Comparison of ENCODE assay signal across 23 cellular contexts in the genomic region with DNA sequence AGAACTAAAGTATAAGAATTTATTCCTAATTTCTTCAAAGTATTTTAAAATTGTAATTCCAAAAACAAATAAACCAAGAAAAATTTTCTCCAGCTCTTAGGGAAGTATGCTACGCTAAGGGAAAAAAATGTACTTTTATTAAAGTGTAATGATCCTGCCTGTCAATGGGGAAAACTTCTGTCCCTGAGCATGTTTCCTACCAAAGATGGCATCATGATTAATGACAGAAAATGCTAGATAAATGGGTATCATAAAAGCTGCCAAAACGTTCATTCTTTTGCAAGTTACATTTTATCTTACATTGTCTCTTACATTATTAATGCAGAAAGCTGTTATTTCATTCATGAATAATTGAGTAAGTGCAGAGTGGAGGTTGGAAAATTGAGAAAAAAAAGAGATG.
"Had no signal": no experiment of that assay in that cellular context is flagged by ENCODE, and none has a peak within 500 bp of the region (broad histone marks: within the 10 kb centered on the region; RNA-seq: fewer than 3 reads in every experiment).

No MANE protein-coding gene starts in this region.

- H3K27me3 Mint-ChIP-seq: naive thymus-derived CD4-positive, alpha-beta T cell; stimulated activated naive B cell treated with anti-CD40 and anti-IgM and Interleukin-4, amounts not matched to agents 10 μg/mL and 1 μg/mL and 100 μg/mL, for 72 hours; stimulated activated naive CD8-positive, alpha-beta T cell treated with anti-CD3 and anti-CD28 coated beads, Interleukin-15, Interleukin-2, amounts not matched to agents 100 ng/mL and 50 ng/mL, for 24 hours had no signal

- H3K4me1 Mint-ChIP-seq: naive thymus-derived CD4-positive, alpha-beta T cell; natural killer cell; nephron; neural crest cell; stimulated activated effector memory CD8-positive, alpha-beta T cell treated with anti-CD3 and anti-CD28 coated beads, Interleukin-12 subunit alpha, Interleukin-12 subunit beta, amount 100 ng/mL, for 72 hours; stimulated activated naive B cell treated with anti-CD40 and anti-IgM and Interleukin-4, amounts not matched to agents 10 μg/mL and 1 μg/mL and 100 μg/mL, for 72 hours had no signal

- H3K9me3 Mint-ChIP-seq: nephron, neural crest cell had no signal

- H3K4me3 Mint-ChIP-seq: naive thymus-derived CD4-positive, alpha-beta T cell; natural killer cell; nephron; neural crest cell; stimulated activated effector memory CD8-positive, alpha-beta T cell treated with anti-CD3 and anti-CD28 coated beads, Interleukin-12 subunit alpha, Interleukin-12 subunit beta, amount 100 ng/mL, for 72 hours; stimulated activated naive B cell treated with anti-CD40 and anti-IgM and Interleukin-4, amounts not matched to agents 10 μg/mL and 1 μg/mL and 100 μg/mL, for 72 hours; stimulated activated naive CD8-positive, alpha-beta T cell treated with anti-CD3 and anti-CD28 coated beads, Interleukin-15, Interleukin-2, amounts not matched to agents 100 ng/mL and 50 ng/mL, for 24 hours had no signal

- H3K36me3 Mint-ChIP-seq: naive thymus-derived CD4-positive, alpha-beta T cell; natural killer cell; stimulated activated effector memory CD8-positive, alpha-beta T cell treated with anti-CD3 and anti-CD28 coated beads, Interleukin-12 subunit alpha, Interleukin-12 subunit beta, amount 100 ng/mL, for 72 hours; stimulated activated naive B cell treated with anti-CD40 and anti-IgM and Interleukin-4, amounts not matched to agents 10 μg/mL and 1 μg/mL and 100 μg/mL, for 72 hours had no signal

- ATAC-seq: naive thymus-derived CD4-positive, alpha-beta T cell; natural killer cell; pancreas; right cardiac atrium; right lobe of liver; stimulated activated effector memory CD8-positive, alpha-beta T cell treated with anti-CD3 and anti-CD28 coated beads, Interleukin-12 subunit alpha, Interleukin-12 subunit beta, amount 100 ng/mL, for 72 hours; stimulated activated naive B cell treated with anti-CD40 and anti-IgM and Interleukin-4, amounts not matched to agents 10 μg/mL and 1 μg/mL and 100 μg/mL, for 72 hours had no signal

- FAIRE-seq: pancreas, small intestine, urothelium cell line had no signal

- H3K27ac Mint-ChIP-seq: naive thymus-derived CD4-positive, alpha-beta T cell; natural killer cell; nephron; stimulated activated effector memory CD8-positive, alpha-beta T cell treated with anti-CD3 and anti-CD28 coated beads, Interleukin-12 subunit alpha, Interleukin-12 subunit beta, amount 100 ng/mL, for 72 hours; stimulated activated naive B cell treated with anti-CD40 and anti-IgM and Interleukin-4, amounts not matched to agents 10 μg/mL and 1 μg/mL and 100 μg/mL, for 72 hours; stimulated activated naive CD8-positive, alpha-beta T cell treated with anti-CD3 and anti-CD28 coated beads, Interleukin-15, Interleukin-2, amounts not matched to agents 100 ng/mL and 50 ng/mL, for 24 hours had no signal

- DNase-seq: naive thymus-derived CD4-positive, alpha-beta T cell; natural killer cell; nucleus accumbens; pancreas; right cardiac atrium; right lobe of liver; sigmoid colon; small intestine; stimulated activated CD4-positive, alpha-beta T cell treated with anti-CD3 and anti-CD28 coated beads, Interleukin-15, amount 100 ng/mL, for 24 hours; stimulated activated CD4-positive, alpha-beta T cell treated with anti-CD3 and anti-CD28 coated beads, Interleukin-2, amount 100 ng/mL, for 24 hours; stimulated activated CD4-positive, alpha-beta T cell treated with anti-CD3 and anti-CD28 coated beads, Interleukin-2, amount 100 ng/mL, for 48 hours; stimulated activated CD4-positive, alpha-beta T cell treated with anti-CD3 and anti-CD28 coated beads, Interleukin-4, amount 100 ng/mL, for 24 hours; stimulated activated naive B cell treated with anti-CD40 and anti-IgM and Interleukin-4, amounts not matched to agents 10 μg/mL and 1 μg/mL and 100 μg/mL, for 72 hours; stimulated activated naive CD4-positive, alpha-beta T cell treated with Interleukin-2 at 50 U/mL for 16 hours; stomach; thyroid gland; trophoblast cell; upper lobe of left lung had no signal
